25 cellular contexts compared by ENCODE assay signal in the genomic region with DNA sequence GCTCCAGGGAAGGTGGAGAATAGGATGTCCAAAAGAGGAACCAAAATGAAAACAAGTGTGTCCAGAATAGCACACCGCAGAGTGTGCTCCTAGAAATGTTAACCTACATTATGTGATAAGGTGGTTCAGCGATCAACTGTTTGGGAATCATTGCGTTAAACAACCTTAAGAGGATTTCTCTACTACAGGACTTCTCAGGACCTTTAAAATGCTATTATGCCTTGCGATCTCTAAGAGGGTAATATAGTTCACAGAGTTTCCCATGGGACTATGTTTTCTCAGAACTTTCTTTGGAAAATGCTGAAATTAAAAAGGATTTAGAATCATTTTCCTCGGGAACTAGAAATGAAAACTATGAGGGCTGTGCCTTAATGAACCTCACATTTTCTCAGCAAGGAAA. TPM values are rescaled to one million over a fixed set of nuclear protein-coding genes. Genes with fewer than 3 reads are reported as not detected.
DNase-seq lines count a peak whose midpoint lies in the region; TF ChIP-seq lines count a peak whose summit lies in the region.
"Had no signal": no experiment of that assay in that cellular context is flagged by ENCODE, and none has a peak within 500 bp of the region (broad histone marks: within the 10 kb centered on the region; RNA-seq: fewer than 3 reads in every experiment).

No MANE protein-coding gene starts in this region.

- H3K36me3 Mint-ChIP-seq in mesothelial cell of epicardium: peaks cover 2% of the 10 kb centered on the region
- no peaks in the 10 kb centered on the region for H3K36me3 Mint-ChIP-seq in neural progenitor cell
- H3K36me3 Mint-ChIP-seq in endothelial cell (ENCODE audit: low read depth, unreplicated experiment): no peaks in the 10 kb centered on the region
- H3K36me3 Mint-ChIP-seq: activated CD4-positive, alpha-beta memory T cell treated with anti-CD3 and anti-CD28 coated beads for 36 hours; activated naive CD8-positive, alpha-beta T cell treated with anti-CD3 and anti-CD28 coated beads, Interleukin-2, amount 10 ng/mL, durations not matched to agents 7 days and 5 days had no signal

- peak overlapping the region; percentile 78 for H3K4me3 Mint-ChIP-seq in mesothelial cell of epicardium
- H3K4me3 Mint-ChIP-seq in neural progenitor cell: no peak overlapping the region
- no peak overlapping the region for H3K4me3 Mint-ChIP-seq in endothelial cell (ENCODE audit: unreplicated experiment)
- H3K4me3 Mint-ChIP-seq: activated CD4-positive, alpha-beta memory T cell treated with anti-CD3 and anti-CD28 coated beads for 36 hours; activated naive CD8-positive, alpha-beta T cell treated with anti-CD3 and anti-CD28 coated beads, Interleukin-2, amount 10 ng/mL, durations not matched to agents 7 days and 5 days; CD4-positive, alpha-beta T cell; effector memory CD8-positive, alpha-beta T cell had no signal

- H3K4me1 ChIP-seq in GM23248 (ENCODE audit: insufficient read depth): peaks cover 33% of the 10 kb centered on the region
- H3K4me1 ChIP-seq in tibial artery: peaks cover 0 to 57% (median 35%) of the 10 kb centered on the region in 4 donors
- peaks cover 16% of the 10 kb centered on the region for H3K4me1 ChIP-seq in neural progenitor cell

- H3K9me2 ChIP-seq in GM23248 (ENCODE audit: insufficient read depth): no peaks in the 10 kb centered on the region

- H3K27ac Mint-ChIP-seq in mesothelial cell of epicardium: peak overlapping the region; percentile 86
- no peak overlapping the region for H3K27ac Mint-ChIP-seq in neural progenitor cell
- H3K27ac Mint-ChIP-seq in endothelial cell (ENCODE audit: unreplicated experiment): no peak overlapping the region
- H3K27ac Mint-ChIP-seq: activated CD4-positive, alpha-beta memory T cell treated with anti-CD3 and anti-CD28 coated beads for 36 hours; activated naive CD8-positive, alpha-beta T cell treated with anti-CD3 and anti-CD28 coated beads, Interleukin-2, amount 10 ng/mL, durations not matched to agents 7 days and 5 days; CD4-positive, alpha-beta T cell; effector memory CD8-positive, alpha-beta T cell had no signal

- H3K27me3 Mint-ChIP-seq in mesothelial cell of epicardium (ENCODE audit: low read depth) (peaks cover 34% of the 10 kb centered on the region), neural progenitor cell (ENCODE audit: insufficient read depth, low read depth) (peaks cover 11% of the 10 kb centered on the region), endothelial cell (ENCODE audit: unreplicated experiment) (peaks cover 3% of the 10 kb centered on the region)

- H3F3A ChIP-seq in GM23248 (ENCODE audit: insufficient read depth) (peaks cover 31% of the 10 kb centered on the region), neural progenitor cell (ENCODE audit: low read depth) (peaks cover 6% of the 10 kb centered on the region)

- peak overlapping the region; percentile 94 for H3K4me2 ChIP-seq in GM23248 (ENCODE audit: unreplicated experiment)
- H3K4me2 ChIP-seq in neural progenitor cell: no peak overlapping the region

- H3K9ac ChIP-seq in GM23248 (peak overlapping the region; percentile 86), neural progenitor cell (no peak overlapping the region)

- H4K20me1 ChIP-seq in GM23248 (ENCODE audit: insufficient read depth) (no peaks in the 10 kb centered on the region), neural progenitor cell (ENCODE audit: low read depth) (no peaks in the 10 kb centered on the region)

- H2AFZ ChIP-seq in GM23248 (peak overlapping the region; percentile 93; the same call in 1 of the 2 replicates), neural progenitor cell (replicated peaks) (no peak overlapping the region)

- H3K9me3 Mint-ChIP-seq in mesothelial cell of epicardium (no peaks in the 10 kb centered on the region), neural progenitor cell (no peaks in the 10 kb centered on the region), endothelial cell (ENCODE audit: unreplicated experiment) (no peaks in the 10 kb centered on the region)
- H3K9me3 Mint-ChIP-seq: activated CD4-positive, alpha-beta memory T cell treated with anti-CD3 and anti-CD28 coated beads for 36 hours; activated naive CD8-positive, alpha-beta T cell treated with anti-CD3 and anti-CD28 coated beads, Interleukin-2, amount 10 ng/mL, durations not matched to agents 7 days and 5 days; CD4-positive, alpha-beta T cell; effector memory CD8-positive, alpha-beta T cell; neural crest cell had no signal

- H3K4me1 Mint-ChIP-seq in mesothelial cell of epicardium: peaks cover 26% of the 10 kb centered on the region
- peaks cover 15% of the 10 kb centered on the region for H3K4me1 Mint-ChIP-seq in neural progenitor cell
- peaks cover 4% of the 10 kb centered on the region for H3K4me1 Mint-ChIP-seq in endothelial cell (ENCODE audit: unreplicated experiment)

- H3K79me2 ChIP-seq in GM23248 (ENCODE audit: insufficient read depth) (peaks cover 49% of the 10 kb centered on the region), neural progenitor cell (ENCODE audit: low read depth) (no peaks in the 10 kb centered on the region)

- no peak for TF ChIP-seq CTCF in astrocyte of the spinal cord (IDR thresholded peaks at IDR 0.05; ENCODE audit: low read depth, low read length)
- no peak for TF ChIP-seq CTCF in mesothelial cell of epicardium (IDR thresholded peaks at IDR 0.05; ENCODE audit: unreplicated experiment)
- no peak for TF ChIP-seq CTCF in tibial artery (IDR thresholded peaks at IDR 0.05)
- no peak for TF ChIP-seq CTCF in neural progenitor cell (IDR thresholded peaks at IDR 0.05)
- TF ChIP-seq CTCF in endothelial cell (IDR thresholded peaks at IDR 0.05; ENCODE audit: unreplicated experiment): no peak

- H3K27me3 ChIP-seq in GM23248 (replicated peaks; ENCODE audit: insufficient read depth): no peaks in the 10 kb centered on the region
- no peaks in the 10 kb centered on the region for H3K27me3 ChIP-seq in tibial artery
- H3K27me3 ChIP-seq in neural progenitor cell: peaks cover 33% of the 10 kb centered on the region
- H3K27me3 ChIP-seq: body of pancreas, esophagus muscularis mucosa had no signal

- in situ Hi-C loops in GM23248 (cut with MboI): no loop called here
- in situ Hi-C loops in astrocyte of the spinal cord (cut with HindIII; ENCODE audit: low sequenced_read_pairs): no loop called here

- no peak for DNase-seq in GM23248
- DNase-seq in astrocyte of the spinal cord (ENCODE audit: low read depth, low spot score): no peak
- no peak for DNase-seq in mesothelial cell of epicardium (ENCODE audit: low spot score in 2 of 2, unreplicated experiment in 2 of 2)
- no peak for DNase-seq in tibial artery
- no peak for DNase-seq in HCEC 1CT
- no peak for DNase-seq in neural progenitor cell (ENCODE audit: low spot score)
- DNase-seq in endothelial cell (ENCODE audit: low spot score): no peak
- DNase-seq: activated CD4-positive, alpha-beta memory T cell treated with anti-CD3 and anti-CD28 coated beads for 36 hours; activated CD4-positive, CD25-positive, alpha-beta regulatory T cell; activated effector memory CD4-positive, alpha-beta T cell treated with Interleukin-2 at 50 U/mL for 16 hours; activated naive CD8-positive, alpha-beta T cell treated with anti-CD3 and anti-CD28 coated beads, Interleukin-2, amount 10 ng/mL, durations not matched to agents 7 days and 5 days; body of pancreas; CD4-positive, alpha-beta T cell; effector memory CD8-positive, alpha-beta T cell; H7; left lung; NCI-H1105; NCI-H2029; NCI-H2227 treated with DMSO at 0.1 percent for 48 hours; RPMI8226; T1000; upper lobe of right lung had no signal

- H3K9me3 ChIP-seq in GM23248 (ENCODE audit: low read depth) (no peaks in the 10 kb centered on the region), tibial artery (no peaks in the 10 kb centered on the region), neural progenitor cell (ENCODE audit: low read depth) (no peaks in the 10 kb centered on the region)
- H3K9me3 ChIP-seq: body of pancreas, esophagus muscularis mucosa, left lung, upper lobe of right lung had no signal

- H3K27ac ChIP-seq in GM23248 (0 out of 2 replicates have a peak overlapping the region, but pooled peaks have one; percentile 92), tibial artery (peak overlapping the region; percentile 77 to 80), neural progenitor cell (no peak overlapping the region)
- H3K27ac ChIP-seq: body of pancreas, upper lobe of right lung had no signal

- intact Hi-C loops in tibial artery (cut with DNase I; ENCODE audit: low total_unique reads): no loop called here

- 39 to 44% methylated on average over 5 of the region's 5 CpGs for WGBS in GM23248 (ENCODE audit: low coverage in 1 of 2, low lambda C conversion rate in 2 of 2, missing lambda C conversion rate in 2 of 2), 2 experiments

- H3K4me3 ChIP-seq in GM23248: peak overlapping the region; percentile 82
- peak overlapping the region; percentile 64 for H3K4me3 ChIP-seq in astrocyte of the spinal cord (ENCODE audit: low read depth, low read length)
- H3K4me3 ChIP-seq in tibial artery: peak overlapping the region; percentile 58 to 70
- no peak overlapping the region for H3K4me3 ChIP-seq in neural progenitor cell
- H3K4me3 ChIP-seq: body of pancreas had no signal

- H3K36me3 ChIP-seq in GM23248 (ENCODE audit: low read depth): no peaks in the 10 kb centered on the region
- no peaks in the 10 kb centered on the region for H3K36me3 ChIP-seq in tibial artery
- no peaks in the 10 kb centered on the region for H3K36me3 ChIP-seq in neural progenitor cell
- H3K36me3 ChIP-seq: esophagus muscularis mucosa, left lung, upper lobe of right lung had no signal

RNA-seq across cellular contexts. Expression of a gene that starts 1.8 kb away (rescaled TPM):
- total RNA-seq in GM23248 (2014; rRNA removed; shearing (Covaris generic)): 58.6 and 63.2 TPM in 2 replicates
- 94.5 and 99.2 TPM in 2 replicates for polyA plus RNA-seq in GM23248 (2016; fragmentation: Nextera tagmentation; extraction: Ambion mirVana)
- total RNA-seq in mesothelial cell of epicardium (10.1 to 13.1 TPM (median 11.1 TPM) in 3 replicates), neural progenitor cell (ENCODE audit: low replicate concordance) (1.9 and 3.9 TPM in 2 replicates), endothelial cell (ENCODE audit: unreplicated experiment) (3.8 TPM)
- total RNA-seq: activated CD4-positive, alpha-beta memory T cell treated with anti-CD3 and anti-CD28 coated beads for 36 hours; activated naive CD8-positive, alpha-beta T cell treated with anti-CD3 and anti-CD28 coated beads, Interleukin-2, amount 10 ng/mL, durations not matched to agents 7 days and 5 days; CD4-positive, alpha-beta T cell; mononuclear cell had no signal

RNA-seq across cellular contexts. Expression of a gene that starts 16.2 kb away (rescaled TPM):
- 24.0 and 26.8 TPM in 2 replicates for total RNA-seq in GM23248 (2014; rRNA removed; shearing (Covaris generic))
- 16.6 and 16.9 TPM in 2 replicates for polyA plus RNA-seq in GM23248 (2016; fragmentation: Nextera tagmentation; extraction: Ambion mirVana)
- total RNA-seq in mesothelial cell of epicardium (11.4 to 14.8 TPM (median 13.8 TPM) in 3 replicates), neural progenitor cell (ENCODE audit: low replicate concordance) (4.2 and 4.6 TPM in 2 replicates), endothelial cell (ENCODE audit: unreplicated experiment) (13.3 TPM)
